ENCODE assay signal across 26 cellular contexts in the genomic region with DNA sequence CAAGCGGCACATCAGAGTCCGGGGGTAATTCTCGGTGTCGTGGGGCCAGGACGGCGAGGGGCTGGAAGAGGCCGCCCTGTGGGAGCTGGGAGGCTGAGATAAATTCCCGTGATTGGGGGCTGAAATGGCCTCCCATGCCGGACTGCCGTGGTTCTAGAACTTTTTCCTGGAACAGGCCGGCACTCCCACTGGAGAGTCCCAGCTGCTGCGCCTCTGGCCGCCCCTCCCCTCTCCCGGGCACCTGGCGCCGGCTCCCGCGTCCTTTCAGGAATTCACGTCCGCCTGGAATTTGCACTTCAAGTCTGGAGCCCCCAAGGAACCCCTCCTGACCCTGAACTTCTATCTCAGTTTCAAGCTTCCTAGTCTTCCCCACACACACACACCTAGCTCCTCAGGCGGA. TPM values are rescaled to one million over a fixed set of nuclear protein-coding genes. Genes with fewer than 3 reads are reported as not detected.
A peak's percentile ranks its signal among the peaks of the same experiment; 100 is the strongest.
DNase-seq lines count a peak whose midpoint lies in the region; ATAC-seq lines count a peak whose summit lies in the region.
"Had no signal": no experiment of that assay in that cellular context is flagged by ENCODE, and none has a peak within 500 bp of the region (broad histone marks: within the 10 kb centered on the region; RNA-seq: fewer than 3 reads in every experiment).

No MANE protein-coding gene starts in this region.

- H3K14ac ChIP-seq in trophoblast cell (ENCODE audit: low read length), result no peak overlapping the region

- ATAC-seq in Right ventricle myocardium inferior (peak; percentile 37), HG02938 (IDR thresholded peaks at IDR 0.05; ENCODE audit: unreplicated experiment) (no peak)
- ATAC-seq: PC-3, T-helper 17 cell had no signal

- H3K4me3 ChIP-seq in trophoblast cell (ENCODE audit: low read depth, low read length), result no peak overlapping the region
- H3K4me3 ChIP-seq: cardiac muscle cell, dorsolateral prefrontal cortex, transverse colon had no signal

- peak overlapping the region; percentile 12 for H3K9ac ChIP-seq in trophoblast cell (ENCODE audit: low read length)

- peak overlapping the region; percentile 55 for H3K4me2 ChIP-seq in trophoblast cell (ENCODE audit: low read length)

- H3K27ac ChIP-seq in trophoblast cell (ENCODE audit: low read depth, low read length), result no peak overlapping the region
- H3K27ac ChIP-seq: cardiac muscle cell, dorsolateral prefrontal cortex, transverse colon, VCaP had no signal

- peaks cover 1% of the 10 kb centered on the region for H3K79me1 ChIP-seq in trophoblast cell (ENCODE audit: low read length)

- H3K4ac ChIP-seq in trophoblast cell (ENCODE audit: low read depth, low read length), result peak overlapping the region; percentile 17

- H4K91ac ChIP-seq in trophoblast cell (ENCODE audit: low read depth, low read length), result no peak overlapping the region

- H2BK12ac ChIP-seq in trophoblast cell (ENCODE audit: low read length), result no peak overlapping the region

- no peaks in the 10 kb centered on the region for H3K79me2 ChIP-seq in trophoblast cell (ENCODE audit: control insufficient read depth, insufficient read depth, low read length, poor library complexity)

- H4K8ac ChIP-seq in trophoblast cell (ENCODE audit: low read depth, low read length), result peak overlapping the region; percentile 34

- no peak overlapping the region for H4K12ac ChIP-seq in trophoblast cell (ENCODE audit: low read depth, low read length)

- no peak overlapping the region for H2AK5ac ChIP-seq in trophoblast cell (ENCODE audit: low read length)

- no peaks in the 10 kb centered on the region for H3K36me3 ChIP-seq in trophoblast cell (ENCODE audit: control insufficient read depth in 1 of 2, insufficient read depth in 2 of 2, low read length in 2 of 2)
- H3K36me3 ChIP-seq: cardiac muscle cell, transverse colon had no signal

- H3K23ac ChIP-seq in trophoblast cell (ENCODE audit: low read length), result no peak overlapping the region

- DNase-seq in Right ventricle myocardium inferior (ENCODE audit: missing footprints) (no peak), cardiac septum (ENCODE audit: low spot score) (no peak), iPS-NIHi11 (ENCODE audit: low spot score) (peak; percentile 65), trophoblast cell (no peak), HK-2 (ENCODE audit: unreplicated experiment) (no peak), ureter (ENCODE audit: low spot score) (no peak), hippocampal formation (lab: John Stamatoyannopoulos, UW) (no peak)
- DNase-seq: 8988T; activated gamma-delta T cell; dorsolateral prefrontal cortex; EL; KG1; MV-4-11; NCI-H1694 treated with DMSO at 0.1 percent for 48 hours; NCI-H226; NCI-H82; PC-3; stimulated activated naive CD4-positive, alpha-beta T cell treated with Interleukin-2 at 50 U/mL for 16 hours; T-helper 17 cell; transverse colon had no signal

- no peak overlapping the region for H2BK120ac ChIP-seq in trophoblast cell (ENCODE audit: insufficient read depth, low read length, poor library complexity)

- no peak overlapping the region for H3K18ac ChIP-seq in trophoblast cell (ENCODE audit: low read length)

- peaks cover 2% of the 10 kb centered on the region for H3K9me3 ChIP-seq in trophoblast cell (ENCODE audit: insufficient read depth, low read depth, low read length)
- H3K9me3 ChIP-seq: transverse colon had no signal

- H2BK5ac ChIP-seq in trophoblast cell (ENCODE audit: low read depth, low read length, poor library complexity), result peak overlapping the region; percentile 28

- peak overlapping the region; percentile 70 for H2AFZ ChIP-seq in trophoblast cell (ENCODE audit: insufficient read depth, low read length, poor library complexity)

- peaks cover 6% of the 10 kb centered on the region for H3K27me3 ChIP-seq in trophoblast cell (ENCODE audit: insufficient read depth, low read length)

- H3K4me1 ChIP-seq in trophoblast cell (ENCODE audit: control insufficient read depth in 1 of 2, insufficient read depth in 2 of 2, low read length in 2 of 2), result peaks cover 7 to 12% of the 10 kb centered on the region in 2 experiments

- intact Hi-C loops in Right ventricle myocardium inferior (cut with DNase I), result no loop called here
- intact Hi-C loops in cardiac septum (cut with DNase I), result no loop called here

- no CpG with 5 or more reads among the region's 21 CpGs for WGBS in trophoblast cell (ENCODE audit: extremely low coverage, insufficient coverage, insufficient read length)

RNA-seq across cellular contexts. Expression of a gene that starts 10.8 kb away (rescaled TPM):
- total RNA-seq in Right ventricle myocardium inferior (110 TPM), cardiac septum (70.6 TPM), ureter (0.81 TPM)
- 0.07 and 0.11 TPM in 2 replicates for polyA plus RNA-seq in trophoblast cell (2013)

RNA-seq across cellular contexts. Expression of a gene that starts 35.4 kb away (rescaled TPM):
- total RNA-seq in Right ventricle myocardium inferior (not detected), cardiac septum (not detected), ureter (not detected)
- polyA plus RNA-seq in trophoblast cell (2013), result not detected in 2 replicates
- total RNA-seq: cardiac muscle cell, kidney epithelial cell, neural crest cell, PC-3, T-helper 17 cell, transverse colon had no signal
- polyA plus RNA-seq: cardiac muscle cell, esophagus had no signal

Comparison
In these comparisons a context has a peak if more than half of its experiments do, and no peak if none do; other contexts are left out.
1. RNA of a gene that starts 10.8 kb away (total RNA-seq): 110 TPM in Right ventricle myocardium inferior (single experiment) and 70.6 TPM in cardiac septum (single experiment); 0.81 TPM in ureter (single experiment); every median in the first group is over 10 times any median in the second.